In the genomic region with DNA sequence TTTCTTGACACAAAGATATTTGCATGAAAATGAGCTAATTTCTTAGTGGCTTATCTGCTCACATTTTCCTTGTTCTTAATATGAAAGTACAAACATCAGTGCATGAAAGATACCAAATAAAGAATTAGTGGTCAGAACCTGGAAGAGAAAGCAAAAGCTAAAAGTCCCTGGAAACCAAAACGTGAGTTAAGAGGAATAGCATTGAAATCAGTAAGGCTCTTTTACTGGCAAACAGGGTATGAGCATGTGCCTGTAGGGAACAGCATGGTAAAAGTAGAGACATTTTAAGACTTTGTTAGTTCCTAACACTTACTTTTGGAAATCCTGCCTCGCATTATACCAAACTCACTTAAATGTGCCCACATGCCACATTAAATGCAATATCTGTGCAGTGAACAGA, we compare ENCODE assay signal across 20 cellular contexts.
"Had no signal": no experiment of that assay in that cellular context is flagged by ENCODE, and none has a peak within 500 bp of the region (broad histone marks: within the 10 kb centered on the region; RNA-seq: fewer than 3 reads in every experiment).

No MANE protein-coding gene starts in this region.

- H3K4me1 ChIP-seq: breast epithelium, parathyroid adenoma, right lobe of liver, upper lobe of left lung had no signal

- H3K9me3 ChIP-seq: breast epithelium, neutrophil, right lobe of liver, thoracic aorta, upper lobe of left lung had no signal

- DNase-seq: activated CD4-positive, alpha-beta memory T cell treated with anti-CD3 and anti-CD28 coated beads for 36 hours; activated gamma-delta T cell treated with Interleukin-2 at 50 U/mL for 16 hours; activated T-cell treated with anti-CD3 and anti-CD28 coated beads for 4 hours; amygdala; cerebellar nuclear complex; effector CD4-positive, alpha-beta T cell; naive thymus-derived CD8-positive, alpha-beta T cell; right lobe of liver; stimulated activated CD4-positive, alpha-beta T cell treated with anti-CD3 and anti-CD28 coated beads, Interleukin-4, amount 100 ng/mL, for 1 hour; stimulated activated naive CD8-positive, alpha-beta T cell treated with anti-CD3 and anti-CD28 coated beads, Interleukin-15, amount 100 ng/mL, for 72 hours; SW 1271; T-helper 2 cell; upper lobe of left lung had no signal

- H3K36me3 Mint-ChIP-seq: activated CD4-positive, alpha-beta memory T cell treated with anti-CD3 and anti-CD28 coated beads for 36 hours; activated naive CD8-positive, alpha-beta T cell; naive thymus-derived CD8-positive, alpha-beta T cell had no signal

- H3K27me3 ChIP-seq: breast epithelium, right lobe of liver, upper lobe of left lung had no signal

- H3K4me2 ChIP-seq: smooth muscle cell had no signal

- H3K4me3 Mint-ChIP-seq: activated CD4-positive, alpha-beta memory T cell treated with anti-CD3 and anti-CD28 coated beads for 36 hours; activated naive CD8-positive, alpha-beta T cell; activated T-helper 1 cell treated with anti-CD3 and anti-CD28 coated beads, Interleukin-12 subunit alpha, Interleukin-12 subunit beta, Interleukin-2, Interleukin-4 antibody, amounts not matched to agents 30 ng/mL and 10 ng/mL and 1 ng/mL, durations not matched to agents 14 hours and 24 hours and 36 hours; naive thymus-derived CD8-positive, alpha-beta T cell; stimulated activated naive CD8-positive, alpha-beta T cell treated with anti-CD3 and anti-CD28 coated beads, Interleukin-15, amount 100 ng/mL, for 72 hours had no signal

- ATAC-seq: naive thymus-derived CD8-positive, alpha-beta T cell; right lobe of liver; stimulated activated naive CD8-positive, alpha-beta T cell treated with anti-CD3 and anti-CD28 coated beads, Interleukin-15, amount 100 ng/mL, for 72 hours had no signal

- H3K79me2 ChIP-seq: parathyroid adenoma had no signal

- H3K27ac Mint-ChIP-seq: activated CD4-positive, alpha-beta memory T cell treated with anti-CD3 and anti-CD28 coated beads for 36 hours; activated naive CD8-positive, alpha-beta T cell; activated T-helper 1 cell treated with anti-CD3 and anti-CD28 coated beads, Interleukin-12 subunit alpha, Interleukin-12 subunit beta, Interleukin-2, Interleukin-4 antibody, amounts not matched to agents 30 ng/mL and 10 ng/mL and 1 ng/mL, durations not matched to agents 14 hours and 24 hours and 36 hours; naive thymus-derived CD8-positive, alpha-beta T cell; stimulated activated naive CD8-positive, alpha-beta T cell treated with anti-CD3 and anti-CD28 coated beads, Interleukin-15, amount 100 ng/mL, for 72 hours had no signal

- H3K36me3 ChIP-seq: breast epithelium, neutrophil, right lobe of liver, thoracic aorta, upper lobe of left lung had no signal

- H2AFZ ChIP-seq: parathyroid adenoma had no signal

- H3K9me3 Mint-ChIP-seq: activated CD4-positive, alpha-beta memory T cell treated with anti-CD3 and anti-CD28 coated beads for 36 hours; activated T-helper 1 cell treated with anti-CD3 and anti-CD28 coated beads, Interleukin-12 subunit alpha, Interleukin-12 subunit beta, Interleukin-2, Interleukin-4 antibody, amounts not matched to agents 30 ng/mL and 10 ng/mL and 1 ng/mL, durations not matched to agents 14 hours and 24 hours and 36 hours; naive thymus-derived CD8-positive, alpha-beta T cell; stimulated activated naive CD8-positive, alpha-beta T cell treated with anti-CD3 and anti-CD28 coated beads, Interleukin-15, amount 100 ng/mL, for 72 hours had no signal

- H3K4me3 ChIP-seq: breast epithelium, right lobe of liver, smooth muscle cell, thoracic aorta, upper lobe of left lung had no signal

- H3K4me1 Mint-ChIP-seq: naive thymus-derived CD8-positive, alpha-beta T cell; stimulated activated naive CD8-positive, alpha-beta T cell treated with anti-CD3 and anti-CD28 coated beads, Interleukin-15, amount 100 ng/mL, for 72 hours had no signal

- H3K9ac ChIP-seq: parathyroid adenoma had no signal

- H3K27ac ChIP-seq: breast epithelium, neutrophil, parathyroid adenoma, right lobe of liver, thoracic aorta, upper lobe of left lung had no signal
